ENCODE assay signal across 9 cellular contexts in genomic region chr14:24965934-24966593, GRCh38.
A peak's percentile ranks its signal among the peaks of the same experiment; 100 is the strongest.
DNase-seq lines count a peak whose midpoint lies in the region; ATAC-seq and TF ChIP-seq lines count a peak whose summit lies in the region.
"Had no signal": no experiment of that assay in that cellular context is flagged by ENCODE, and none has a peak within 500 bp of the region (broad histone marks: within the 10 kb centered on the region; RNA-seq: fewer than 3 reads in every experiment).

No MANE protein-coding gene starts in this region.

- no peaks in the 10 kb centered on the region for H3K4me1 Mint-ChIP-seq in activated CD4-positive, alpha-beta memory T cell treated with anti-CD3 and anti-CD28 coated beads, Interleukin-2, amount 10 ng/mL, durations not matched to agents 7 days and 5 days

- no peaks in the 10 kb centered on the region for H3K27me3 ChIP-seq in ascending aorta
- H3K27me3 ChIP-seq in right atrium auricular region = no peaks in the 10 kb centered on the region

- no peaks in the 10 kb centered on the region for H3K9me3 ChIP-seq in ascending aorta
- H3K9me3 ChIP-seq in right atrium auricular region = no peaks in the 10 kb centered on the region

- POLR2A ChIA-PET in activated CD4-positive, alpha-beta memory T cell treated with anti-CD3 and anti-CD28 coated beads, Interleukin-2, amount 10 ng/mL, durations not matched to agents 7 days and 5 days (lab: Charles Lee) = no interaction called here

- H3K36me3 ChIP-seq in ascending aorta = no peaks in the 10 kb centered on the region
- H3K36me3 ChIP-seq in right atrium auricular region = no peaks in the 10 kb centered on the region

- DNase-seq in ELR (ENCODE audit: low read depth) (peak; percentile 20), ascending aorta (ENCODE audit: low spot score in 2 of 2) (no peak), right atrium auricular region (ENCODE audit: low spot score) (peak; percentile 68), skeletal muscle cell (ENCODE audit: low read depth) (peak; percentile 63), ureter (ENCODE audit: low spot score) (no peak)
- DNase-seq in activated CD4-positive, alpha-beta memory T cell treated with anti-CD3 and anti-CD28 coated beads, Interleukin-2, amount 10 ng/mL, durations not matched to agents 7 days and 5 days = no peak
- DNase-seq: NCI-H82 had no signal

- intact Hi-C loops in ascending aorta (cut with DNase I) = no loop called here

- H3K4me1 ChIP-seq in ascending aorta (peaks cover 0 to 4% of the 10 kb centered on the region in 2 donors), right atrium auricular region (peaks cover 0 to 38% of the 10 kb centered on the region in 2 donors)

- H3K27ac ChIP-seq in ascending aorta (peak overlapping the region; percentile 22 to 31), right atrium auricular region (peak overlapping the region; percentile 70 to 83)

- H3K27me3 Mint-ChIP-seq in activated CD4-positive, alpha-beta memory T cell treated with anti-CD3 and anti-CD28 coated beads, Interleukin-2, amount 10 ng/mL, durations not matched to agents 7 days and 5 days = no peaks in the 10 kb centered on the region

- TF ChIP-seq CTCF in ascending aorta (IDR thresholded peaks at IDR 0.05) (no peak), right atrium auricular region (IDR thresholded peaks at IDR 0.05) (no peak)

- H3K4me3 Mint-ChIP-seq in activated CD4-positive, alpha-beta memory T cell treated with anti-CD3 and anti-CD28 coated beads, Interleukin-2, amount 10 ng/mL, durations not matched to agents 7 days and 5 days = no peak overlapping the region

- CTCF ChIA-PET in activated CD4-positive, alpha-beta memory T cell treated with anti-CD3 and anti-CD28 coated beads, Interleukin-2, amount 10 ng/mL, durations not matched to agents 7 days and 5 days (lab: Charles Lee) = no interaction called here

- no peak for ATAC-seq in HG03439 (IDR thresholded peaks at IDR 0.05; ENCODE audit: unreplicated experiment)
- ATAC-seq in HG02759 (IDR thresholded peaks at IDR 0.05; ENCODE audit: unreplicated experiment) = no peak

- H3K36me3 Mint-ChIP-seq in activated CD4-positive, alpha-beta memory T cell treated with anti-CD3 and anti-CD28 coated beads, Interleukin-2, amount 10 ng/mL, durations not matched to agents 7 days and 5 days (ENCODE audit: low read depth) = no peaks in the 10 kb centered on the region

- no peaks in the 10 kb centered on the region for H3K9me3 Mint-ChIP-seq in activated CD4-positive, alpha-beta memory T cell treated with anti-CD3 and anti-CD28 coated beads, Interleukin-2, amount 10 ng/mL, durations not matched to agents 7 days and 5 days

- no peak overlapping the region for H3K27ac Mint-ChIP-seq in activated CD4-positive, alpha-beta memory T cell treated with anti-CD3 and anti-CD28 coated beads, Interleukin-2, amount 10 ng/mL, durations not matched to agents 7 days and 5 days

- no peak overlapping the region for H3K4me3 ChIP-seq in ascending aorta
- peak overlapping the region in 1 of 2 donors; percentile 2 for H3K4me3 ChIP-seq in right atrium auricular region
- H3K4me3 ChIP-seq in skeletal muscle cell (ENCODE audit: low read depth, low read length) = no peak overlapping the region

Comparison
In these comparisons a context has a peak if more than half of its experiments do, and no peak if none do; other contexts are left out.
1. DNase-seq: peak in ELR (single experiment), right atrium auricular region (single experiment) and skeletal muscle cell (single experiment); none in ascending aorta (0 of 2), activated CD4-positive, alpha-beta memory T cell treated with anti-CD3 and anti-CD28 coated beads, Interleukin-2, amount 10 ng/mL, durations not matched to agents 7 days and 5 days (single experiment) and ureter (single experiment).